10 cellular contexts compared by ENCODE assay signal in the genomic region with DNA sequence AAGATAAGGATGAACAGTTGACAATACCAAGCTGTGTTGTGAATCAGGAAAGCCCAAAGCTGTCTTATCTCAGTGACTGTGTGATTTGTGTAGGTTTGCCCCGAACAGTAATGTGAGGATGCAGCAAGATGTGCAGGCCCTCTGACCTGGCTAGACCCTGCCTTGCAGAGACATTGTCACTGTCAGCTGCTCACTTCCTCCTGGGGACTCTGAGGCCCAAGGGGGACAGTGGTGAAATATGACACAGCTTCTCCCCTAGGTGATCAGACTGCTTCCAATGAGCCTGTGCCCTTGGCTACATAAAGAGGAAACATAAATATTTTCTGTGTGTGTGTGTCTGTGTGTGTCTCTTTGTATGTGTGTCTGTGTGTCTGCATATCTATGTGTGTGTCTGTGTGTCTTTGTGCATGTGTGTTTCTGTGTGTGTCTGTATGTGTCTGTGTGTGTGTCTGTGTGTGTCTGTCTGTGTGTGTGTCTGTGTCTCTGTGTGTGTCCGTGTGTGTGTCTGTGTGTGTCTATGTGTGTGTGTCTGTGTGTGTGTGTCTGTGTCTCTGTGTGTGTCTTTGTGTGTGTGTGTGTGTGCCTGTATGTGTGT. TPM values are rescaled to one million over a fixed set of nuclear protein-coding genes. Genes with fewer than 3 reads are reported as not detected.
DNase-seq lines count a peak whose midpoint lies in the region; ATAC-seq, FAIRE-seq and TF ChIP-seq lines count a peak whose summit lies in the region.
"Had no signal": no experiment of that assay in that cellular context is flagged by ENCODE, and none has a peak within 500 bp of the region (broad histone marks: within the 10 kb centered on the region; RNA-seq: fewer than 3 reads in every experiment).

No MANE protein-coding gene starts in this region.

- CTCF ChIA-PET in A549 (lab: Yijun Ruan, JAX): interaction anchor here (0.6 to 5.1 kb wide), 4 partner anchors 19 to 349 kb away, joined by 4 to 39 read pairs (median 18); partner anchors contain the start of gene LRRK1
- CTCF ChIA-PET in CD8-positive, alpha-beta T cell (lab: Charles Lee): no interaction called here

- H4K91ac ChIP-seq in neuronal stem cell (ENCODE audit: low read depth, low read length, poor library complexity): no peak overlapping the region

- H3K4ac ChIP-seq in neuronal stem cell (ENCODE audit: low read length): no peak overlapping the region

- no peak overlapping the region for H2BK120ac ChIP-seq in neuronal stem cell (ENCODE audit: low read depth, low read length)

- TF ChIP-seq RAD21 in A549 (conservative IDR thresholded peaks at IDR 0.05 in 1 of 2, IDR thresholded peaks at IDR 0.05 in 1 of 2): no peak

- DNase-seq in A549 (ENCODE audit: low read depth in 1 of 2, low spot score in 1 of 2) (no peak), DMS 273 treated with DMSO at 0.1 percent for 48 hours (lab: John Stamatoyannopoulos, UW) (no peak), neuronal stem cell (ENCODE audit: low spot score) (no peak), NCI-H748 (lab: John Stamatoyannopoulos, UW; ENCODE audit: unreplicated experiment) (no peak)
- DNase-seq in CD8-positive, alpha-beta T cell: no peak
- DNase-seq: head of caudate nucleus had no signal

- H3K4me2 ChIP-seq in A549 (no peak overlapping the region), OCI-LY3 (ENCODE audit: low read length) (peak overlapping the region; percentile 68), neuronal stem cell (ENCODE audit: insufficient read depth, low read length, poor library complexity, severe bottlenecking) (no peak overlapping the region)

- H2AFZ ChIP-seq in OCI-LY3 (ENCODE audit: low read depth, low read length): no peak overlapping the region
- no peak overlapping the region for H2AFZ ChIP-seq in neuronal stem cell (ENCODE audit: low read length)
- H2AFZ ChIP-seq: parathyroid adenoma had no signal

- no peak overlapping the region for H2BK5ac ChIP-seq in neuronal stem cell (ENCODE audit: low read length)

- H3K4me3 ChIP-seq in A549 (no peak overlapping the region), OCI-LY3 (ENCODE audit: low read length) (peak overlapping the region; percentile 42), neuronal stem cell (ENCODE audit: low read length in 2 of 2) (peak overlapping the region in 1 of 2 donors; percentile 36)
- H3K4me3 ChIP-seq in CD8-positive, alpha-beta T cell (ENCODE audit: low read depth, low read length): no peak overlapping the region

- H3K27ac ChIP-seq in A549 (peak overlapping the region in 1 of 2 experiments; percentile 24; a peak in 1 of 6 replicates), OCI-LY3 (ENCODE audit: low read length) (peak overlapping the region; percentile 17; the same call in 1 of the 2 replicates), neuronal stem cell (replicated peaks; ENCODE audit: low read length) (no peak overlapping the region)
- H3K27ac ChIP-seq in CD8-positive, alpha-beta T cell (ENCODE audit: low read depth, low read length): no peak overlapping the region
- H3K27ac ChIP-seq: parathyroid adenoma had no signal

- H2BK12ac ChIP-seq in neuronal stem cell (ENCODE audit: low read length): no peak overlapping the region

- ATAC-seq in A549 (no peak), GM19351 (IDR thresholded peaks at IDR 0.05; ENCODE audit: unreplicated experiment) (peak; percentile 66), HG03045 (IDR thresholded peaks at IDR 0.05; ENCODE audit: unreplicated experiment) (peak; percentile 75)
- ATAC-seq in CD8-positive, alpha-beta T cell: no peak

- 88% methylated on average over 2 of the region's 2 CpGs for WGBS in A549 (ENCODE audit: missing lambda C conversion rate)
- WGBS in neuronal stem cell (ENCODE audit: extremely low coverage in 2 of 2, insufficient read length in 2 of 2, insufficient replicate concordance in 1 of 2), 2 donors: no CpG with 5 or more reads among the region's 2 CpGs

- H3K27me3 Mint-ChIP-seq in CD8-positive, alpha-beta T cell (ENCODE audit: low read depth): no peaks in the 10 kb centered on the region

- peaks cover 30% of the 10 kb centered on the region for H4K20me1 ChIP-seq in OCI-LY3 (ENCODE audit: insufficient read depth, low read length)

- no peak overlapping the region for H2BK15ac ChIP-seq in neuronal stem cell (ENCODE audit: low read length)

- no peaks in the 10 kb centered on the region for H3K9me3 Mint-ChIP-seq in CD8-positive, alpha-beta T cell

- H3K4me1 ChIP-seq in A549: peaks cover 7% of the 10 kb centered on the region; the same call in 2 of the 3 replicates
- H3K4me1 ChIP-seq in OCI-LY3 (ENCODE audit: low read length): peaks cover 59% of the 10 kb centered on the region
- H3K4me1 ChIP-seq in CD8-positive, alpha-beta T cell (ENCODE audit: insufficient read depth, low read length): no peaks in the 10 kb centered on the region
- no peaks in the 10 kb centered on the region for H3K4me1 ChIP-seq in neuronal stem cell (ENCODE audit: control insufficient read depth in 2 of 2, insufficient read depth in 1 of 2, low read depth in 1 of 2, low read length in 2 of 2)
- H3K4me1 ChIP-seq: parathyroid adenoma had no signal

- TF ChIP-seq CTCF in A549 (IDR thresholded peaks at IDR 0.05): no peak
- no peak for TF ChIP-seq CTCF in OCI-LY3 (IDR thresholded peaks at IDR 0.05; ENCODE audit: low read depth, low read length)
- TF ChIP-seq CTCF in CD8-positive, alpha-beta T cell (IDR thresholded peaks at IDR 0.05): no peak

- H3K4me3 Mint-ChIP-seq in CD8-positive, alpha-beta T cell: no peak overlapping the region

- TF ChIP-seq EP300 in A549 (IDR thresholded peaks at IDR 0.05): no peak

- no peaks in the 10 kb centered on the region for H3K36me3 Mint-ChIP-seq in CD8-positive, alpha-beta T cell

- no peak for TF ChIP-seq POLR2A in A549 (IDR thresholded peaks at IDR 0.05; ENCODE audit: low read length)

- H4K8ac ChIP-seq in neuronal stem cell (ENCODE audit: low read depth, low read length): no peak overlapping the region

- H3K23ac ChIP-seq in neuronal stem cell (ENCODE audit: low read depth, low read length, poor library complexity): no peak overlapping the region

- intact Hi-C loops in CD8-positive, alpha-beta T cell (cut with DNase I, micrococcal nuclease): no loop called here

- H3K14ac ChIP-seq in neuronal stem cell (ENCODE audit: low read length): no peak overlapping the region

- peaks cover 37% of the 10 kb centered on the region for H3K79me2 ChIP-seq in OCI-LY3 (ENCODE audit: low read length)
- H3K79me2 ChIP-seq: parathyroid adenoma had no signal

- H3K36me3 ChIP-seq in OCI-LY3 (replicated peaks; ENCODE audit: low read depth, low read length) (peaks cover 41% of the 10 kb centered on the region), neuronal stem cell (replicated peaks in 1 of 2; ENCODE audit: control insufficient read depth in 2 of 2, insufficient read depth in 2 of 2, low read length in 2 of 2) (no peaks in the 10 kb centered on the region)
- no peaks in the 10 kb centered on the region for H3K36me3 ChIP-seq in CD8-positive, alpha-beta T cell (ENCODE audit: insufficient read depth, low read length)

- no peak overlapping the region for H2AK5ac ChIP-seq in neuronal stem cell (ENCODE audit: low read depth, low read length)

- H3K27ac Mint-ChIP-seq in CD8-positive, alpha-beta T cell: no peak overlapping the region

- H3K79me1 ChIP-seq in neuronal stem cell (ENCODE audit: low read depth, low read length): no peaks in the 10 kb centered on the region

- H3K27me3 ChIP-seq in OCI-LY3 (ENCODE audit: low read depth, low read length) (no peaks in the 10 kb centered on the region), neuronal stem cell (ENCODE audit: control insufficient read depth in 3 of 3, insufficient read depth in 3 of 3, low read depth in 1 of 3, low read length in 3 of 3) (no peaks in the 10 kb centered on the region)
- H3K27me3 ChIP-seq in CD8-positive, alpha-beta T cell (ENCODE audit: insufficient read depth, low read length): no peaks in the 10 kb centered on the region

- H3K18ac ChIP-seq in neuronal stem cell (ENCODE audit: low read length): no peak overlapping the region

- peak overlapping the region; percentile 32; the same call in 1 of the 2 replicates for H3K9ac ChIP-seq in OCI-LY3 (ENCODE audit: low read length)
- no peak overlapping the region for H3K9ac ChIP-seq in neuronal stem cell (ENCODE audit: low read depth, low read length, poor library complexity)
- H3K9ac ChIP-seq: parathyroid adenoma had no signal

- FAIRE-seq in A549 (lab: Jason Lieb, UNC): peak; percentile 43

- POLR2A ChIA-PET in A549 (lab: Yijun Ruan, JAX): no interaction called here
- POLR2A ChIA-PET in CD8-positive, alpha-beta T cell (lab: Charles Lee): no interaction called here

- H3K4me1 Mint-ChIP-seq in CD8-positive, alpha-beta T cell (ENCODE audit: low read depth): no peaks in the 10 kb centered on the region

- no peaks in the 10 kb centered on the region for H3K9me3 ChIP-seq in A549
- no peaks in the 10 kb centered on the region for H3K9me3 ChIP-seq in OCI-LY3 (ENCODE audit: insufficient read depth, low read length)
- no peaks in the 10 kb centered on the region for H3K9me3 ChIP-seq in CD8-positive, alpha-beta T cell (ENCODE audit: low read length)
- H3K9me3 ChIP-seq in neuronal stem cell (replicated peaks in 1 of 2; ENCODE audit: control insufficient read depth in 2 of 2, insufficient read depth in 1 of 2, low read depth in 1 of 2, low read length in 2 of 2): peaks cover 0 to 4% of the 10 kb centered on the region in 2 donors

TF ChIP-seq in A549, 52 proteins besides CTCF, POLR2A, EP300 and RAD21 (continues in another document):
- no peak for TF ChIP-seq HDAC2 (IDR thresholded peaks at IDR 0.05)
- TF ChIP-seq CBX8 (IDR thresholded peaks at IDR 0.05): no peak
- no peak for TF ChIP-seq ATOH8 (CRISPR knock-in tag; IDR thresholded peaks at IDR 0.05; ENCODE audit: low read depth)

RNA-seq across cellular contexts. Expression of gene LRRK1, which starts 21.7 kb away (rescaled TPM):
- polyA plus RNA-seq in A549 (2011; rRNA removed) (12.2 and 14.5 TPM in 2 replicates), A549 (2017; fragmentation: RNase III; extraction: RNeasy Plus Mini Kit Qiagen cat#74134 plus additional on column Dnase treatment) (17.7 to 19.5 TPM (median 18.6 TPM) in 3 replicates)
- 16.0 and 20.2 TPM in 2 replicates for polyA plus RNA-seq in A549 (2012; cell fraction: cytosol; rRNA removed)
- polyA plus RNA-seq in A549 (2012; cell fraction: nucleus; rRNA removed): 54.6 and 61.1 TPM in 2 replicates
- polyA minus RNA-seq in A549 (2011; rRNA and poly(A)+ RNA removed): 29.3 and 34.0 TPM in 2 replicates
- total RNA-seq in CD8-positive, alpha-beta T cell: under 1 TPM; 0.16 to 0.39 TPM
- 0.13 TPM for polyA plus RNA-seq in neuronal stem cell (2013, experiment 1 of 2)
- 0.08 TPM for polyA plus RNA-seq in neuronal stem cell (2013, experiment 2 of 2)

Comparison
In these comparisons a context has a peak if more than half of its experiments do, and no peak if none do; other contexts are left out.
1. ATAC-seq: peak in GM19351 (single experiment) and HG03045 (single experiment); none in A549 (0 of 2) and CD8-positive, alpha-beta T cell (single experiment).